8 cellular contexts compared by ENCODE assay signal in genomic region chr9:26656003-26656940, GRCh38.
A peak's percentile ranks its signal among the peaks of the same experiment; 100 is the strongest.
DNase-seq lines count a peak whose midpoint lies in the region; FAIRE-seq and TF ChIP-seq lines count a peak whose summit lies in the region.

No MANE protein-coding gene starts in this region.

- no peaks in the 10 kb centered on the region for H3K79me2 ChIP-seq in osteoblast (ENCODE audit: insufficient read depth, low read length)

- FAIRE-seq in bronchial epithelial cell (lab: Jason Lieb, UNC): no peak

- no peaks in the 10 kb centered on the region for H3K4me1 ChIP-seq in osteoblast (ENCODE audit: insufficient read depth, low read length)

- H3K4me1 Mint-ChIP-seq in activated CD4-positive, alpha-beta memory T cell treated with anti-CD3 and anti-CD28 coated beads for 36 hours (ENCODE audit: low read depth): no peaks in the 10 kb centered on the region

- H3K27me3 ChIP-seq in bronchial epithelial cell (ENCODE audit: control insufficient read depth, insufficient read depth, low read length) (no peaks in the 10 kb centered on the region), osteoblast (ENCODE audit: insufficient read depth, low read length) (no peaks in the 10 kb centered on the region)

- POLR2A ChIA-PET in activated CD4-positive, alpha-beta memory T cell treated with anti-CD3 and anti-CD28 coated beads for 36 hours (lab: Charles Lee): interaction anchor here (0.5 kb wide), 1 partner anchor 15 kb away, joined by 3 read pairs; no protein-coding TSS in a partner anchor

- no peak overlapping the region for H3K27ac Mint-ChIP-seq in activated CD4-positive, alpha-beta memory T cell treated with anti-CD3 and anti-CD28 coated beads for 36 hours

- DNase-seq in GM13977 (ENCODE audit: low spot score) (peak; percentile 30), NCI-H1092 treated with DMSO at 0.1 percent for 48 hours (lab: John Stamatoyannopoulos, UW) (peak; percentile 71), bronchial epithelial cell (ENCODE audit: low read depth) (no peak), osteoblast (ENCODE audit: insufficient read length, low spot score, missing footprints) (peak; percentile 54), NCI-H510A treated with DMSO at 0.1 percent for 48 hours (lab: John Stamatoyannopoulos, UW) (no peak), NCI-H510A (lab: John Stamatoyannopoulos, UW) (no peak)
- DNase-seq in activated CD4-positive, alpha-beta memory T cell treated with anti-CD3 and anti-CD28 coated beads for 36 hours: no peak
- no peak for DNase-seq in stimulated activated CD8-positive, alpha-beta memory T cell treated with anti-CD3 and anti-CD28 coated beads, Interleukin-4, amount 100 ng/mL, for 48 hours

- H4K20me1 ChIP-seq in osteoblast (ENCODE audit: insufficient read depth, low read length): no peaks in the 10 kb centered on the region

- no peak overlapping the region for H3K4me3 ChIP-seq in bronchial epithelial cell (ENCODE audit: low read depth, low read length)
- H3K4me3 ChIP-seq in osteoblast (ENCODE audit: insufficient read depth, low read length): no peak overlapping the region

- in situ Hi-C loops in GM13977 (cut with MboI; ENCODE audit: low pct_unique_long_range_greater_than_20kb, low sequenced_read_pairs, unreplicated experiment): no loop called here

- peak; percentile 31 for TF ChIP-seq CTCF in GM13977 (IDR thresholded peaks at IDR 0.05; ENCODE audit: extremely low read depth, insufficient read depth, missing control alignments)
- peak; percentile 31 for TF ChIP-seq CTCF in bronchial epithelial cell (IDR thresholded peaks at IDR 0.05; ENCODE audit: insufficient read depth, low read length, severe bottlenecking)
- peak; percentile 42 for TF ChIP-seq CTCF in osteoblast (IDR thresholded peaks at IDR 0.05; ENCODE audit: extremely low read depth, low read depth, low read length)

- H3K4me3 Mint-ChIP-seq in activated CD4-positive, alpha-beta memory T cell treated with anti-CD3 and anti-CD28 coated beads for 36 hours: no peak overlapping the region

- H3K27ac ChIP-seq in osteoblast (ENCODE audit: low read depth, low read length): no peak overlapping the region

- no peaks in the 10 kb centered on the region for H3K36me3 Mint-ChIP-seq in activated CD4-positive, alpha-beta memory T cell treated with anti-CD3 and anti-CD28 coated beads for 36 hours

- H3K27me3 Mint-ChIP-seq in activated CD4-positive, alpha-beta memory T cell treated with anti-CD3 and anti-CD28 coated beads for 36 hours: peaks cover under 1% of the 10 kb centered on the region

- peak overlapping the region; percentile 48 for H3K4me2 ChIP-seq in osteoblast (ENCODE audit: insufficient read depth, low read length)

- intact Hi-C loops in activated CD4-positive, alpha-beta memory T cell treated with anti-CD3 and anti-CD28 coated beads for 36 hours (cut with micrococcal nuclease): no loop called here

- CTCF ChIA-PET in activated CD4-positive, alpha-beta memory T cell treated with anti-CD3 and anti-CD28 coated beads for 36 hours (lab: Charles Lee): no interaction called here

- no peaks in the 10 kb centered on the region for H3K9me3 Mint-ChIP-seq in activated CD4-positive, alpha-beta memory T cell treated with anti-CD3 and anti-CD28 coated beads for 36 hours

- no peaks in the 10 kb centered on the region for H3K9me3 ChIP-seq in osteoblast (ENCODE audit: low read depth, low read length)

- H2AFZ ChIP-seq in osteoblast (ENCODE audit: low read length): peak overlapping the region; percentile 72

- H3K36me3 ChIP-seq in bronchial epithelial cell (ENCODE audit: control insufficient read depth, insufficient read depth, low read length) (no peaks in the 10 kb centered on the region), osteoblast (ENCODE audit: insufficient read depth, low read length) (no peaks in the 10 kb centered on the region)

Comparison
In these comparisons a context has a peak if more than half of its experiments do, and no peak if none do; other contexts are left out.
1. DNase-seq: peak in GM13977 (single experiment), NCI-H1092 treated with DMSO at 0.1 percent for 48 hours (single experiment) and osteoblast (single experiment); none in bronchial epithelial cell (single experiment), NCI-H510A treated with DMSO at 0.1 percent for 48 hours (single experiment), activated CD4-positive, alpha-beta memory T cell treated with anti-CD3 and anti-CD28 coated beads for 36 hours (single experiment), stimulated activated CD8-positive, alpha-beta memory T cell treated with anti-CD3 and anti-CD28 coated beads, Interleukin-4, amount 100 ng/mL, for 48 hours (single experiment) and NCI-H510A (single experiment).
2. Peak in every context shown above with its lines, with median percentiles within 50 percentile points of each other: CTCF ChIP-seq.